Comparison of ENCODE assay signal across 12 cellular contexts in the genomic region with DNA sequence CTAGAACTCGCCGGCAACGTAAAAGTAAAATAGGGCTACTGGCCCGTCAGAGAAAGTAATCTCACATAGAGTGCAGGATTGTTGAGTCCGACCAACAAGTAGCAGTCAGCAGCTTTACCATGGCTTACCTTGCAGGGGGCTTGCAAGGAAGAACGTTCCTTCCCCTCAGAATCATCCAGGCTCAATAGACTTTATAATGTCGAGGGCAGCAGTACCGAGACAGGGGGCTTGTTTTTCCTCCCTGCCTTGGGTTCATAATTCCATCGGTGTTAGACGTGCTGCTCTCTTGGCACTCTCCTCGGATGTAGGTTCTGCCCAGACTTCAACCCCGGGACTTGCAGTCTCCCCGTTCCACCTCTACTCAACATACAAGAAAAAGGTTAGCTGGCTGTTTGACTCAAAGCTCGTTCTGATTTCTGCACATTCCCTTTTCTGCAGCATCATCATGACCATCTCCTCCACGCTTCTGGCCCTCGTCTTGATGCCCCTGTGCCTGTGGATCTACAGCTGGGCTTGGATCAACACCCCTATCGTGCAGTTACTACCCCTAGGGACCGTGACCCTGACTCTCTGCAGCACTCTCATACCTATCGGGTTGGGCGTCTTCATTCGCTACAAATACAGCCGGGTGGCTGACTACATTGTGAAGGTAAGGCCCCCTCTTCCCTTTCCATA. TPM values are rescaled to one million over a fixed set of nuclear protein-coding genes. Genes with fewer than 3 reads are reported as not detected.
DNase-seq lines count a peak whose midpoint lies in the region; ATAC-seq and TF ChIP-seq lines count a peak whose summit lies in the region.
"Had no signal": no experiment of that assay in that cellular context is flagged by ENCODE, and none has a peak within 500 bp of the region (broad histone marks: within the 10 kb centered on the region; RNA-seq: fewer than 3 reads in every experiment).

No MANE protein-coding gene starts in this region.

- no peak overlapping the region for H3K4me2 ChIP-seq in hepatocyte

- DNase-seq in CD4-positive, alpha-beta T cell = no peak
- peak; percentile 16 for DNase-seq in ELF-1 (ENCODE audit: low read depth, low spot score)
- DNase-seq in activated T-helper 2 cell treated with anti-CD3 and anti-CD28 coated beads, Interferon-gamma antibody, Interleukin-2, Interleukin-4, amounts not matched to agents 10 μg/mL and 5 μg/mL and 100 μg/mL, durations not matched to agents 14 hours and 24 hours and 36 hours (ENCODE audit: low spot score) = no peak
- no peak for DNase-seq in naive thymus-derived CD4-positive, alpha-beta T cell
- no peak for DNase-seq in hepatocyte (ENCODE audit: low spot score)
- no peak for DNase-seq in stimulated activated CD8-positive, alpha-beta memory T cell treated with anti-CD3 and anti-CD28 coated beads, Interleukin-4, amount 100 ng/mL, for 48 hours
- DNase-seq in GF-D8 (lab: John Stamatoyannopoulos, UW) = no peak
- DNase-seq: heart left ventricle; stimulated activated CD4-positive, alpha-beta T cell treated with anti-CD3 and anti-CD28 coated beads, Interleukin-4, amount 100 ng/mL, for 24 hours had no signal

- peak overlapping the region; percentile 33 for H3K4me3 ChIP-seq in naive thymus-derived CD4-positive, alpha-beta T cell (ENCODE audit: low read length)
- no peak overlapping the region for H3K4me3 ChIP-seq in hepatocyte

- 64% methylated on average over 22 of the region's 22 CpGs for WGBS in hepatocyte (ENCODE audit: low lambda C conversion rate, missing lambda C conversion rate)

- no peak for TF ChIP-seq CTCF in CD4-positive, alpha-beta T cell (IDR thresholded peaks at IDR 0.05)
- TF ChIP-seq CTCF in hepatocyte (IDR thresholded peaks at IDR 0.05; ENCODE audit: poor library complexity) = no peak

- peak overlapping the region; percentile 62 for H3K4me3 Mint-ChIP-seq in CD4-positive, alpha-beta T cell
- H3K4me3 Mint-ChIP-seq in activated T-helper 2 cell treated with anti-CD3 and anti-CD28 coated beads, Interferon-gamma antibody, Interleukin-2, Interleukin-4, amounts not matched to agents 10 μg/mL and 5 μg/mL and 100 μg/mL, durations not matched to agents 14 hours and 24 hours and 36 hours (ENCODE audit: low read depth) = peak overlapping the region; percentile 17
- H3K4me3 Mint-ChIP-seq in naive thymus-derived CD4-positive, alpha-beta T cell = peak overlapping the region; percentile 53 to 89 (median 78)

- H3K9me2 ChIP-seq in hepatocyte (replicated peaks; ENCODE audit: insufficient read depth) = no peaks in the 10 kb centered on the region

- peaks cover 78% of the 10 kb centered on the region for H3K27me3 ChIP-seq in CD4-positive, alpha-beta T cell (ENCODE audit: control insufficient read depth, insufficient read depth, low read length)
- H3K27me3 ChIP-seq in naive thymus-derived CD4-positive, alpha-beta T cell (ENCODE audit: control insufficient read depth in 2 of 2, insufficient read depth in 2 of 2, low read length in 2 of 2) = peaks cover 14 to 30% of the 10 kb centered on the region in 2 donors
- H3K27me3 ChIP-seq in hepatocyte = peaks cover 85% of the 10 kb centered on the region

- H3K27ac Mint-ChIP-seq in CD4-positive, alpha-beta T cell = no peak overlapping the region
- no peak overlapping the region for H3K27ac Mint-ChIP-seq in activated T-helper 2 cell treated with anti-CD3 and anti-CD28 coated beads, Interferon-gamma antibody, Interleukin-2, Interleukin-4, amounts not matched to agents 10 μg/mL and 5 μg/mL and 100 μg/mL, durations not matched to agents 14 hours and 24 hours and 36 hours
- peak overlapping the region in 1 of 9 donors; percentile 48 for H3K27ac Mint-ChIP-seq in naive thymus-derived CD4-positive, alpha-beta T cell

- H3K27ac ChIP-seq in CD4-positive, alpha-beta T cell (ENCODE audit: low read depth, low read length) = no peak overlapping the region
- H3K27ac ChIP-seq in naive thymus-derived CD4-positive, alpha-beta T cell (ENCODE audit: low read depth, low read length) = no peak overlapping the region
- no peak overlapping the region for H3K27ac ChIP-seq in hepatocyte
- H3K27ac ChIP-seq: heart left ventricle, psoas muscle had no signal

- H3K36me3 ChIP-seq in naive thymus-derived CD4-positive, alpha-beta T cell (ENCODE audit: control insufficient read depth in 2 of 3, insufficient read depth in 3 of 3, low read length in 3 of 3) = no peaks in the 10 kb centered on the region
- H3K36me3 ChIP-seq in hepatocyte (replicated peaks; ENCODE audit: insufficient read depth, low read depth) = no peaks in the 10 kb centered on the region
- H3K36me3 ChIP-seq: heart left ventricle had no signal

- CTCF ChIA-PET in CD4-positive, alpha-beta T cell (lab: Charles Lee) = no interaction called here
- CTCF ChIA-PET in naive thymus-derived CD4-positive, alpha-beta T cell (lab: Charles Lee) = no interaction called here

- no peaks in the 10 kb centered on the region for H3K79me2 ChIP-seq in hepatocyte

- POLR2A ChIA-PET in CD4-positive, alpha-beta T cell (lab: Charles Lee) = interaction anchor here (1.5 kb wide), 1 partner anchor 10 kb away, joined by 5 read pairs; no protein-coding TSS in a partner anchor
- POLR2A ChIA-PET in naive thymus-derived CD4-positive, alpha-beta T cell (lab: Charles Lee) = no interaction called here

- H4K20me1 ChIP-seq in hepatocyte (ENCODE audit: insufficient read depth, poor library complexity, severe bottlenecking) = no peaks in the 10 kb centered on the region

- intact Hi-C loops in CD4-positive, alpha-beta T cell (cut with DNase I, micrococcal nuclease) = no loop called here
- intact Hi-C loops in activated T-helper 2 cell treated with anti-CD3 and anti-CD28 coated beads, Interferon-gamma antibody, Interleukin-2, Interleukin-4, amounts not matched to agents 10 μg/mL and 5 μg/mL and 100 μg/mL, durations not matched to agents 14 hours and 24 hours and 36 hours (cut with micrococcal nuclease) = no loop called here
- intact Hi-C loops in naive thymus-derived CD4-positive, alpha-beta T cell (cut with micrococcal nuclease) = no loop called here

- H3K9me3 Mint-ChIP-seq in CD4-positive, alpha-beta T cell = no peaks in the 10 kb centered on the region
- H3K9me3 Mint-ChIP-seq in activated T-helper 2 cell treated with anti-CD3 and anti-CD28 coated beads, Interferon-gamma antibody, Interleukin-2, Interleukin-4, amounts not matched to agents 10 μg/mL and 5 μg/mL and 100 μg/mL, durations not matched to agents 14 hours and 24 hours and 36 hours = no peaks in the 10 kb centered on the region
- peaks cover 0 to 4% (median 0%) of the 10 kb centered on the region in 11 donors for H3K9me3 Mint-ChIP-seq in naive thymus-derived CD4-positive, alpha-beta T cell

- H3K36me3 Mint-ChIP-seq in CD4-positive, alpha-beta T cell (ENCODE audit: low read depth) = no peaks in the 10 kb centered on the region
- H3K36me3 Mint-ChIP-seq in activated T-helper 2 cell treated with anti-CD3 and anti-CD28 coated beads, Interferon-gamma antibody, Interleukin-2, Interleukin-4, amounts not matched to agents 10 μg/mL and 5 μg/mL and 100 μg/mL, durations not matched to agents 14 hours and 24 hours and 36 hours (ENCODE audit: low read depth) = no peaks in the 10 kb centered on the region
- H3K36me3 Mint-ChIP-seq in naive thymus-derived CD4-positive, alpha-beta T cell = peaks cover 0 to 9% (median 4%) of the 10 kb centered on the region in 5 donors

- H3K4me1 ChIP-seq in naive thymus-derived CD4-positive, alpha-beta T cell (ENCODE audit: control insufficient read depth in 2 of 2, insufficient read depth in 2 of 2, low read length in 2 of 2) = peaks cover 0 to 4% of the 10 kb centered on the region in 2 donors
- H3K4me1 ChIP-seq in hepatocyte (ENCODE audit: insufficient read depth) = no peaks in the 10 kb centered on the region
- H3K4me1 ChIP-seq: psoas muscle had no signal

- H2AFZ ChIP-seq in hepatocyte = no peak overlapping the region

- H3K4me1 Mint-ChIP-seq in CD4-positive, alpha-beta T cell (ENCODE audit: low read depth) = peaks cover 12% of the 10 kb centered on the region
- peaks cover 5% of the 10 kb centered on the region for H3K4me1 Mint-ChIP-seq in activated T-helper 2 cell treated with anti-CD3 and anti-CD28 coated beads, Interferon-gamma antibody, Interleukin-2, Interleukin-4, amounts not matched to agents 10 μg/mL and 5 μg/mL and 100 μg/mL, durations not matched to agents 14 hours and 24 hours and 36 hours (ENCODE audit: low read depth)
- peaks cover 16 to 21% (median 17%) of the 10 kb centered on the region in 7 donors for H3K4me1 Mint-ChIP-seq in naive thymus-derived CD4-positive, alpha-beta T cell

- H3K9me3 ChIP-seq in CD4-positive, alpha-beta T cell (ENCODE audit: control insufficient read depth, low read length) = no peaks in the 10 kb centered on the region
- H3K9me3 ChIP-seq in naive thymus-derived CD4-positive, alpha-beta T cell (ENCODE audit: control insufficient read depth in 2 of 3, low read length in 3 of 3) = no peaks in the 10 kb centered on the region
- no peaks in the 10 kb centered on the region for H3K9me3 ChIP-seq in hepatocyte (ENCODE audit: low read depth)
- H3K9me3 ChIP-seq: heart left ventricle, psoas muscle had no signal

- ATAC-seq in CD4-positive, alpha-beta T cell (ENCODE audit: poor library complexity) = no peak
- ATAC-seq in naive thymus-derived CD4-positive, alpha-beta T cell = no peak
- ATAC-seq: psoas muscle had no signal

- H3K27me3 Mint-ChIP-seq in CD4-positive, alpha-beta T cell = peaks cover 84% of the 10 kb centered on the region
- H3K27me3 Mint-ChIP-seq in activated T-helper 2 cell treated with anti-CD3 and anti-CD28 coated beads, Interferon-gamma antibody, Interleukin-2, Interleukin-4, amounts not matched to agents 10 μg/mL and 5 μg/mL and 100 μg/mL, durations not matched to agents 14 hours and 24 hours and 36 hours (ENCODE audit: low read depth) = peaks cover 76% of the 10 kb centered on the region
- H3K27me3 Mint-ChIP-seq in naive thymus-derived CD4-positive, alpha-beta T cell = peaks cover 70 to 86% (median 74%) of the 10 kb centered on the region in 5 donors

RNA-seq across cellular contexts. Expression of a gene that starts 1.5 kb away (rescaled TPM):
- total RNA-seq in CD4-positive, alpha-beta T cell = not detected
- total RNA-seq in activated T-helper 2 cell treated with anti-CD3 and anti-CD28 coated beads, Interferon-gamma antibody, Interleukin-2, Interleukin-4, amounts not matched to agents 10 μg/mL and 5 μg/mL and 100 μg/mL, durations not matched to agents 14 hours and 24 hours and 36 hours = not detected in 2 replicates
- under 1 TPM in 2 of 5 experiments, not detected in 3; 0.16 to 0.17 TPM for total RNA-seq in naive thymus-derived CD4-positive, alpha-beta T cell
- under 1 TPM in 1 of 2 donors, not detected in 1; 0.09 TPM for polyA plus RNA-seq in naive thymus-derived CD4-positive, alpha-beta T cell
- total RNA-seq in hepatocyte = 0.23 and 0.36 TPM in 2 replicates
- polyA plus RNA-seq in hepatocyte = 0.36 and 0.39 TPM in 2 replicates
- total RNA-seq: subcutaneous adipose tissue had no signal

RNA-seq across cellular contexts. Expression of a gene that starts 5.4 kb away (rescaled TPM):
- not detected for total RNA-seq in CD4-positive, alpha-beta T cell
- not detected in 2 replicates for total RNA-seq in activated T-helper 2 cell treated with anti-CD3 and anti-CD28 coated beads, Interferon-gamma antibody, Interleukin-2, Interleukin-4, amounts not matched to agents 10 μg/mL and 5 μg/mL and 100 μg/mL, durations not matched to agents 14 hours and 24 hours and 36 hours
- total RNA-seq in naive thymus-derived CD4-positive, alpha-beta T cell = not detected
- polyA plus RNA-seq in naive thymus-derived CD4-positive, alpha-beta T cell = not detected
- not detected in 2 replicates for total RNA-seq in hepatocyte
- polyA plus RNA-seq in hepatocyte = 0.49 TPM in 1 of 2 replicates, not detected in the other
- total RNA-seq: heart left ventricle, lung microvascular endothelial cell, psoas muscle, subcutaneous adipose tissue had no signal
- polyA plus RNA-seq: heart left ventricle, psoas muscle had no signal

Comparison
In these comparisons a context has a peak if more than half of its experiments do, and no peak if none do; other contexts are left out.
1. H3K4me3 Mint-ChIP-seq: peak in every context shown above with its lines; median percentile 78 in naive thymus-derived CD4-positive, alpha-beta T cell; 62 in CD4-positive, alpha-beta T cell; 17 in activated T-helper 2 cell treated with anti-CD3 and anti-CD28 coated beads, Interferon-gamma antibody, Interleukin-2, Interleukin-4, amounts not matched to agents 10 μg/mL and 5 μg/mL and 100 μg/mL, durations not matched to agents 14 hours and 24 hours and 36 hours.